12 cellular contexts compared by ENCODE assay signal in the genomic region with DNA sequence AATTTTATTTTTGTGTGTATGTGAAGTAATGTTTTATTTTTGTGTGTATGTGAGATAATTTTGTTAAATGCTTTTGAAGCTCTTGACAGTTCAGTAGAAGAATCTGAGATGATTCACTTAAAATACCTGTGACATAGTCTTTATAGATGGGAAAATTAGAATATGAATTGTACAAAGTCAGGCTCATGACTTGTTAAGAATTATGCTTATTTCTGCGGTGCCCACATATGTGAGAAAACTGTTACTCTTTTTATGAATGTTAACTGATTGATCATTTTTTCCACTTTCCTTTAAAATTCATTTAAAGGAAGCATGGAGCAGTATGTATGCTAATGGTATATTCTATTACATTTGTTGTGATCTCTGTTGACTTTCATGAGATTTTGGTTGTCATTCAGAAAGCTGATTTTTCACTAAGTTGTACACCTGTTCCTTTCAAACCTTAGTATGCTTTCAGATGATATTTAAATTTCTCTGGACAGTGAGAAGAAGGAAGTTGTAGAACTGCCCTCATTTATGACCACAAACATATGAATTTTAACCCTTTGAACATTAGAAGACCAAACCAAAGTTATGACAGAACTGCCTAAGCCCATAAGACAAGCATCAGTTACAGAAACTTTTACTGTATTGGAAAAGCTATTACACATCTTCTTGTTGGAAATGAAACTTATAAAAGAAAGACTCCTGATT.
DNase-seq lines count a peak whose midpoint lies in the region; ATAC-seq, FAIRE-seq and TF ChIP-seq lines count a peak whose summit lies in the region.
"Had no signal": no experiment of that assay in that cellular context is flagged by ENCODE, and none has a peak within 500 bp of the region (broad histone marks: within the 10 kb centered on the region; RNA-seq: fewer than 3 reads in every experiment).

No MANE protein-coding gene starts in this region.

- H3K9me3 Mint-ChIP-seq in stimulated activated naive CD8-positive, alpha-beta T cell treated with anti-CD3 and anti-CD28 coated beads, Interleukin-15, Interleukin-2, amounts not matched to agents 100 ng/mL and 50 ng/mL, for 24 hours: no peaks in the 10 kb centered on the region

- H3K36me3 Mint-ChIP-seq in stimulated activated naive CD8-positive, alpha-beta T cell treated with anti-CD3 and anti-CD28 coated beads, Interleukin-15, Interleukin-2, amounts not matched to agents 100 ng/mL and 50 ng/mL, for 24 hours (ENCODE audit: low read depth): peaks cover 32% of the 10 kb centered on the region

- no peak overlapping the region for H3K4me3 Mint-ChIP-seq in stimulated activated naive CD8-positive, alpha-beta T cell treated with anti-CD3 and anti-CD28 coated beads, Interleukin-15, Interleukin-2, amounts not matched to agents 100 ng/mL and 50 ng/mL, for 24 hours

- H3K27me3 Mint-ChIP-seq in stimulated activated naive CD8-positive, alpha-beta T cell treated with anti-CD3 and anti-CD28 coated beads, Interleukin-15, Interleukin-2, amounts not matched to agents 100 ng/mL and 50 ng/mL, for 24 hours: no peaks in the 10 kb centered on the region

- CTCF ChIA-PET in HepG2 (lab: Yijun Ruan, JAX; ENCODE audit: low intra/inter-chr PET ratio, low total read pairs): no interaction called here

- POLR2A ChIA-PET in HepG2 (lab: Yijun Ruan, JAX): no interaction called here

- H3K36me3 ChIP-seq in HepG2 (replicated peaks in 1 of 2; ENCODE audit: control insufficient read depth in 1 of 2, insufficient read depth in 2 of 2, low read length in 2 of 2) (no peaks in the 10 kb centered on the region), right lobe of liver (no peaks in the 10 kb centered on the region)

- H3K27ac Mint-ChIP-seq in stimulated activated naive CD8-positive, alpha-beta T cell treated with anti-CD3 and anti-CD28 coated beads, Interleukin-15, Interleukin-2, amounts not matched to agents 100 ng/mL and 50 ng/mL, for 24 hours: peak overlapping the region; percentile 57

- H3K27me3 ChIP-seq in HepG2 (ENCODE audit: control insufficient read depth in 1 of 2, insufficient read depth in 2 of 2, low read length in 2 of 2): no peaks in the 10 kb centered on the region
- no peaks in the 10 kb centered on the region for H3K27me3 ChIP-seq in right lobe of liver

- DNase-seq in HepG2 (ENCODE audit: low spot score) (no peak), right lobe of liver (no peak), NAMALWA (ENCODE audit: low spot score) (peak; percentile 61), NCI-H1417 (lab: John Stamatoyannopoulos, UW) (no peak), UCSD-AML1 (lab: John Stamatoyannopoulos, UW; ENCODE audit: unreplicated experiment) (no peak)
- no peak for DNase-seq in activated naive CD4-positive, alpha-beta T cell (lab: John Stamatoyannopoulos, UW)
- DNase-seq: GM23248, NCI-H2029, SHP77 treated with DMSO at 0.1 percent for 48 hours had no signal

- H3K4me3 ChIP-seq in HepG2 (replicated peaks in 1 of 3; ENCODE audit: insufficient read depth in 1 of 3, low read depth in 2 of 3, low read length in 3 of 3): no peak overlapping the region; a peak in 2 of 6 replicates
- no peak overlapping the region for H3K4me3 ChIP-seq in right lobe of liver
- H3K4me3 ChIP-seq: GM23248, smooth muscle cell had no signal

- 98% methylated on average over 1 of the region's 1 CpG for WGBS in HepG2 (ENCODE audit: low lambda C conversion rate)
- WGBS in right lobe of liver (ENCODE audit: insufficient coverage, low coverage, low lambda C conversion rate, missing lambda C conversion rate): 68% methylated on average over 1 of the region's 1 CpG

- H4K20me1 ChIP-seq in HepG2 (ENCODE audit: insufficient read depth, low read length): no peaks in the 10 kb centered on the region

- ATAC-seq in HepG2: no peak
- no peak for ATAC-seq in right lobe of liver
- peak; percentile 30 for ATAC-seq in HG02588 (IDR thresholded peaks at IDR 0.05; ENCODE audit: unreplicated experiment)

- peaks cover 3% of the 10 kb centered on the region for H3K79me2 ChIP-seq in HepG2 (ENCODE audit: insufficient read depth, low read length)

- H3K4me1 ChIP-seq in HepG2 (ENCODE audit: insufficient read depth, low read length) (peaks cover 49% of the 10 kb centered on the region), right lobe of liver (peaks cover 0 to 16% (median 6%) of the 10 kb centered on the region in 4 donors)

- TF ChIP-seq RAD21 in HepG2 (CRISPR knock-in tag; IDR thresholded peaks at IDR 0.05): no peak

- TF ChIP-seq POLR2A in HepG2 (IDR thresholded peaks at IDR 0.05; ENCODE audit: insufficient read depth in 1 of 2, low read depth in 2 of 2, low read length in 2 of 2) (no peak), right lobe of liver (IDR thresholded peaks at IDR 0.05) (no peak)

- BruUV-seq in HepG2 (replicated peaks; lab: Mats Ljungman, UMichigan): no TSS peak

- no peak overlapping the region for H2AFZ ChIP-seq in HepG2 (ENCODE audit: low read length)
- H2AFZ ChIP-seq: GM23248 had no signal

- TF ChIP-seq CTCF in HepG2 (CRISPR knock-in tag; IDR thresholded peaks at IDR 0.05) (no peak), right lobe of liver (IDR thresholded peaks at IDR 0.05) (no peak)

- H3K27ac ChIP-seq in HepG2 (ENCODE audit: extremely low read length, insufficient read depth, low read length) (no peak overlapping the region), right lobe of liver (no peak overlapping the region)
- H3K27ac ChIP-seq: GM23248 had no signal

- H3K4me2 ChIP-seq in HepG2 (ENCODE audit: low read depth, low read length): peak overlapping the region; percentile 42
- H3K4me2 ChIP-seq: smooth muscle cell had no signal

- intact Hi-C loops in HepG2 (cut with micrococcal nuclease; ENCODE audit: unreplicated experiment) (loop anchor here (5.0 kb wide), 1 partner anchor 43 kb away; no protein-coding TSS in a partner anchor), right lobe of liver (cut with DNase I) (no loop called here)

- in situ Hi-C loops in HepG2 (cut with HindIII; ENCODE audit: extremely low pct_ligation_motif_present, low pct_unique_long_range_greater_than_20kb): no loop called here

- no peak for FAIRE-seq in HepG2 (lab: Jason Lieb, UNC)

- H3K9me3 ChIP-seq in HepG2 (ENCODE audit: low read length): no peaks in the 10 kb centered on the region
- no peaks in the 10 kb centered on the region for H3K9me3 ChIP-seq in right lobe of liver

- TF ChIP-seq EP300 in HepG2 (IDR thresholded peaks at IDR 0.05; ENCODE audit: low read depth in 2 of 2, low read length in 2 of 2) (no peak), HepG2 (CRISPR knock-in tag; IDR thresholded peaks at IDR 0.05; ENCODE audit: borderline replicate concordance) (no peak)

- no peak overlapping the region for H3K9ac ChIP-seq in HepG2 (ENCODE audit: insufficient read depth, low read depth, low read length)
- H3K9ac ChIP-seq: GM23248 had no signal

- peaks cover 47% of the 10 kb centered on the region for H3K4me1 Mint-ChIP-seq in stimulated activated naive CD8-positive, alpha-beta T cell treated with anti-CD3 and anti-CD28 coated beads, Interleukin-15, Interleukin-2, amounts not matched to agents 100 ng/mL and 50 ng/mL, for 24 hours (ENCODE audit: low read depth)

TF ChIP-seq in HepG2, 621 proteins besides CTCF, POLR2A, EP300 and RAD21:
- TF ChIP-seq ZHX2 (IDR thresholded peaks at IDR 0.05; ENCODE audit: low read depth): no peak
- TF ChIP-seq ZHX2 (CRISPR knock-in tag; IDR thresholded peaks at IDR 0.05; ENCODE audit: borderline replicate concordance): no peak
- TF ChIP-seq ZNF652 (CRISPR knock-in tag; IDR thresholded peaks at IDR 0.05; ENCODE audit: borderline replicate concordance, low read depth): peak; percentile 85
